In genomic region chrX:109886122-109886761, GRCh38 we compare ENCODE assay signal across 8 cellular contexts.
DNase-seq lines count a peak whose midpoint lies in the region; ATAC-seq and TF ChIP-seq lines count a peak whose summit lies in the region.

No MANE protein-coding gene starts in this region.

- ATAC-seq in GM21528 (IDR thresholded peaks at IDR 0.05; ENCODE audit: low FRiP score, unreplicated experiment), result no peak
- ATAC-seq in activated T-helper 17 cell treated with anti-CD3 and anti-CD28 coated beads, Interleukin-2, amount 50 U/mL, for 72 hours (replicated peaks), result no peak

- no peaks in the 10 kb centered on the region for H3K9me3 Mint-ChIP-seq in mesothelial cell of epicardium
- no peaks in the 10 kb centered on the region for H3K9me3 Mint-ChIP-seq in activated T-helper 17 cell treated with anti-CD3 and anti-CD28 coated beads, Interleukin-2, amount 50 U/mL, for 72 hours

- H3K4me1 Mint-ChIP-seq in mesothelial cell of epicardium, result no peaks in the 10 kb centered on the region
- no peaks in the 10 kb centered on the region for H3K4me1 Mint-ChIP-seq in activated T-helper 17 cell treated with anti-CD3 and anti-CD28 coated beads, Interleukin-2, amount 50 U/mL, for 72 hours

- TF ChIP-seq CTCF in mesothelial cell of epicardium (IDR thresholded peaks at IDR 0.05; ENCODE audit: unreplicated experiment), result peak; percentile 86

- no peak overlapping the region for H3K27ac Mint-ChIP-seq in mesothelial cell of epicardium
- no peak overlapping the region for H3K27ac Mint-ChIP-seq in activated T-helper 17 cell treated with anti-CD3 and anti-CD28 coated beads, Interleukin-2, amount 50 U/mL, for 72 hours

- H3K27me3 Mint-ChIP-seq in mesothelial cell of epicardium (ENCODE audit: low read depth), result peaks cover 18% of the 10 kb centered on the region
- peaks cover 5% of the 10 kb centered on the region for H3K27me3 Mint-ChIP-seq in activated T-helper 17 cell treated with anti-CD3 and anti-CD28 coated beads, Interleukin-2, amount 50 U/mL, for 72 hours

- DNase-seq in NCI-H510A treated with DMSO at 0.1 percent for 48 hours (lab: John Stamatoyannopoulos, UW) (peak; percentile 11), NCI-H510A (lab: John Stamatoyannopoulos, UW) (no peak), HT1080 (ENCODE audit: low read depth) (peak; percentile 53), SK-N-DZ (ENCODE audit: low spot score) (peak; percentile 17), dedifferentiated amniotic fluid mesenchymal stem cell (ENCODE audit: extremely low spot score) (peak; percentile 51), mesothelial cell of epicardium (ENCODE audit: low spot score in 2 of 2, unreplicated experiment in 2 of 2) (no peak)

- no peaks in the 10 kb centered on the region for H3K36me3 Mint-ChIP-seq in mesothelial cell of epicardium
- no peaks in the 10 kb centered on the region for H3K36me3 Mint-ChIP-seq in activated T-helper 17 cell treated with anti-CD3 and anti-CD28 coated beads, Interleukin-2, amount 50 U/mL, for 72 hours (ENCODE audit: low read depth)

- no peak overlapping the region for H3K4me3 Mint-ChIP-seq in mesothelial cell of epicardium
- H3K4me3 Mint-ChIP-seq in activated T-helper 17 cell treated with anti-CD3 and anti-CD28 coated beads, Interleukin-2, amount 50 U/mL, for 72 hours, result no peak overlapping the region

Comparison
In these comparisons a context has a peak if more than half of its experiments do, and no peak if none do; other contexts are left out.
1. DNase-seq: peak in NCI-H510A treated with DMSO at 0.1 percent for 48 hours (single experiment), HT1080 (single experiment), SK-N-DZ (single experiment) and dedifferentiated amniotic fluid mesenchymal stem cell (single experiment); none in NCI-H510A (single experiment) and mesothelial cell of epicardium (0 of 2).